ENCODE assay signal across 8 cellular contexts in genomic region chr14:104680806-104681688, GRCh38. TPM values are rescaled to one million over a fixed set of nuclear protein-coding genes. Genes with fewer than 3 reads are reported as not detected.
DNase-seq lines count a peak whose midpoint lies in the region; ATAC-seq and TF ChIP-seq lines count a peak whose summit lies in the region.

No MANE protein-coding gene starts in this region.

- H3K4me3 ChIP-seq in ACC112 (ENCODE audit: low read depth, low read length) (peak overlapping the region; percentile 70), cardiac fibroblast (replicated peaks in 1 of 2; ENCODE audit: low read depth in 2 of 2, low read length in 2 of 2) (peak overlapping the region; percentile 2 to 45)

- no peak overlapping the region for H3K27ac Mint-ChIP-seq in activated CD8-positive, alpha-beta memory T cell treated with anti-CD3 and anti-CD28 coated beads, Interleukin-2, amount 10 ng/mL, durations not matched to agents 7 days and 5 days

- H3K36me3 ChIP-seq in ACC112 (ENCODE audit: insufficient read depth, low read length), result no peaks in the 10 kb centered on the region

- H3K9me3 Mint-ChIP-seq in activated CD8-positive, alpha-beta memory T cell treated with anti-CD3 and anti-CD28 coated beads, Interleukin-2, amount 10 ng/mL, durations not matched to agents 7 days and 5 days (ENCODE audit: low read depth), result no peaks in the 10 kb centered on the region

- peak; percentile 42 for ATAC-seq in GM19351 (IDR thresholded peaks at IDR 0.05; ENCODE audit: unreplicated experiment)
- ATAC-seq in activated CD8-positive, alpha-beta memory T cell treated with anti-CD3 and anti-CD28 coated beads, Interleukin-2, amount 10 ng/mL, durations not matched to agents 7 days and 5 days, result no peak

- H3K4me3 Mint-ChIP-seq in activated CD8-positive, alpha-beta memory T cell treated with anti-CD3 and anti-CD28 coated beads, Interleukin-2, amount 10 ng/mL, durations not matched to agents 7 days and 5 days, result no peak overlapping the region

- H3K36me3 Mint-ChIP-seq in activated CD8-positive, alpha-beta memory T cell treated with anti-CD3 and anti-CD28 coated beads, Interleukin-2, amount 10 ng/mL, durations not matched to agents 7 days and 5 days, result no peaks in the 10 kb centered on the region

- H3K4me1 ChIP-seq in ACC112 (ENCODE audit: control insufficient read depth, insufficient read depth, low read length, unreplicated experiment), result peaks cover 44% of the 10 kb centered on the region

- no peaks in the 10 kb centered on the region for H3K27me3 ChIP-seq in ACC112 (ENCODE audit: insufficient read depth, low read length)

- peak; percentile 29 for TF ChIP-seq CTCF in cardiac fibroblast (IDR thresholded peaks at IDR 0.05; ENCODE audit: low read depth, low read length)

- H3K27ac ChIP-seq in ACC112 (ENCODE audit: low read depth, low read length), result peak overlapping the region; percentile 98

- CTCF ChIA-PET in activated CD8-positive, alpha-beta memory T cell treated with anti-CD3 and anti-CD28 coated beads, Interleukin-2, amount 10 ng/mL, durations not matched to agents 7 days and 5 days (lab: Charles Lee), result interaction anchor here (1.0 kb wide), 1 partner anchor 35 kb away, joined by 3 read pairs; no protein-coding TSS in a partner anchor

- DNase-seq in NAMALWA (ENCODE audit: low spot score) (peak; percentile 82), cardiac fibroblast (ENCODE audit: low read depth in 2 of 2) (peak; percentile 82 to 86), kidney glomerular epithelial cell (lab: John Stamatoyannopoulos, UW) (peak; percentile 67), stromal cell of bone marrow (ENCODE audit: low read depth) (peak; percentile 84), NCI-H1417 treated with DMSO at 0.1 percent for 48 hours (lab: John Stamatoyannopoulos, UW) (no peak)
- DNase-seq in activated CD8-positive, alpha-beta memory T cell treated with anti-CD3 and anti-CD28 coated beads, Interleukin-2, amount 10 ng/mL, durations not matched to agents 7 days and 5 days, result no peak

- peaks cover 5% of the 10 kb centered on the region for H3K27me3 Mint-ChIP-seq in activated CD8-positive, alpha-beta memory T cell treated with anti-CD3 and anti-CD28 coated beads, Interleukin-2, amount 10 ng/mL, durations not matched to agents 7 days and 5 days

- H3K79me2 ChIP-seq in ACC112 (ENCODE audit: control insufficient read depth, insufficient read depth, low read length, unreplicated experiment), result no peaks in the 10 kb centered on the region

- H2AFZ ChIP-seq in ACC112 (ENCODE audit: low read length, unreplicated experiment), result no peak overlapping the region

- peaks cover 18% of the 10 kb centered on the region for H3K4me1 Mint-ChIP-seq in activated CD8-positive, alpha-beta memory T cell treated with anti-CD3 and anti-CD28 coated beads, Interleukin-2, amount 10 ng/mL, durations not matched to agents 7 days and 5 days

RNA-seq across cellular contexts. Expression of gene INF2, which starts 8.4 kb away (rescaled TPM):
- total RNA-seq in activated CD8-positive, alpha-beta memory T cell treated with anti-CD3 and anti-CD28 coated beads, Interleukin-2, amount 10 ng/mL, durations not matched to agents 7 days and 5 days, result 10 to 100 TPM; 59.9 to 63.6 TPM

RNA-seq across cellular contexts. Expression of gene ADSS1, which starts 43.0 kb away (rescaled TPM):
- 1 to 10 TPM; 2.5 to 3.5 TPM for total RNA-seq in activated CD8-positive, alpha-beta memory T cell treated with anti-CD3 and anti-CD28 coated beads, Interleukin-2, amount 10 ng/mL, durations not matched to agents 7 days and 5 days

Comparison
In these comparisons a context has a peak if more than half of its experiments do, and no peak if none do; other contexts are left out.
1. DNase-seq: peak in NAMALWA (single experiment), cardiac fibroblast (2 of 2), kidney glomerular epithelial cell (single experiment) and stromal cell of bone marrow (single experiment); none in activated CD8-positive, alpha-beta memory T cell treated with anti-CD3 and anti-CD28 coated beads, Interleukin-2, amount 10 ng/mL, durations not matched to agents 7 days and 5 days (single experiment) and NCI-H1417 treated with DMSO at 0.1 percent for 48 hours (single experiment).